ENCODE assay signal across 1 cellular context in the genomic region with DNA sequence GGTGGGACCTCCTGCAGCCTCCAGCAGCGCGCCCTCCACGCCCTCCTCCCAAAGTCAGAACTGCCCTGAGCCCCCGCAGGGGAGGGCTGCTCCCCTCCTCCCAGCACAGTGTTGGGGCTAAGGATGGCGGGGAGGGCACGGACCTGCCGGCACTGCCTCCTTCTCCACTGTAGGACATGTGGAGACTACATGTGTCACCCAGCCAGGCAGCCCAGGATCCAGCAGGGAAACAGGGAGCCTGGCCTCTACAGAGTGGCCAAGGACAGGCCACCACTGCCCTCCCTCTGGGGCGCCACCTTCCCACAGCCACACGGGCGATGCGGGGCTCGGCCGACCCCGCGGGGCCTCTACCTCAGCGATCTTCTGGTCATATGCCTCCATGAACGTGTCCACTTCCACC. TPM values are rescaled to one million over a fixed set of nuclear protein-coding genes. Genes with fewer than 3 reads are reported as not detected.
"Had no signal": no experiment of that assay in that cellular context is flagged by ENCODE, and none has a peak within 500 bp of the region (broad histone marks: within the 10 kb centered on the region; RNA-seq: fewer than 3 reads in every experiment).

No MANE protein-coding gene starts in this region.

RNA-seq across cellular contexts. Expression of a gene that starts 39.4 kb away (rescaled TPM):
- total RNA-seq: H1 had no signal
